9 cellular contexts compared by ENCODE assay signal in genomic region chr1:43976045-43976444, GRCh38. TPM values are rescaled to one million over a fixed set of nuclear protein-coding genes. Genes with fewer than 3 reads are reported as not detected.
DNase-seq lines count a peak whose midpoint lies in the region; ATAC-seq, FAIRE-seq and TF ChIP-seq lines count a peak whose summit lies in the region.
"Had no signal": no experiment of that assay in that cellular context is flagged by ENCODE, and none has a peak within 500 bp of the region (broad histone marks: within the 10 kb centered on the region; RNA-seq: fewer than 3 reads in every experiment).

No MANE protein-coding gene starts in this region.

- no peak for FAIRE-seq in bronchial epithelial cell (lab: Jason Lieb, UNC)
- FAIRE-seq: frontal cortex had no signal

- peak overlapping the region; percentile 85 to 97 (median 96) for H3K4me3 Mint-ChIP-seq in IgD-negative memory B cell

- H3K27me3 Mint-ChIP-seq in IgD-negative memory B cell = peaks cover 3% of the 10 kb centered on the region

- DNase-seq in AG04449 (ENCODE audit: low read depth, low spot score) (no peak), bronchial epithelial cell (ENCODE audit: low read depth) (no peak), NCI-H345 treated with DMSO at 0.1 percent for 48 hours (lab: John Stamatoyannopoulos, UW; ENCODE audit: unreplicated experiment) (no peak), NCI-H345 (lab: John Stamatoyannopoulos, UW) (no peak), cerebellar nuclear complex (lab: John Stamatoyannopoulos, UW) (no peak)

- no peaks in the 10 kb centered on the region for H3K9me3 ChIP-seq in muscle layer of duodenum (ENCODE audit: control insufficient read depth in 1 of 2, low read length in 2 of 2)

- H3K9me3 Mint-ChIP-seq in IgD-negative memory B cell = no peaks in the 10 kb centered on the region

- no peak overlapping the region for H3K27ac ChIP-seq in muscle layer of duodenum (ENCODE audit: low read length)

- H3K4me1 ChIP-seq in muscle layer of duodenum (ENCODE audit: control insufficient read depth in 1 of 2, insufficient read depth in 2 of 2, low read length in 2 of 2) = peaks cover 8 to 45% of the 10 kb centered on the region in 2 donors

- H3K36me3 ChIP-seq in bronchial epithelial cell (ENCODE audit: control insufficient read depth, insufficient read depth, low read length) (peaks cover 25% of the 10 kb centered on the region), muscle layer of duodenum (ENCODE audit: control insufficient read depth in 1 of 2, insufficient read depth in 2 of 2, low read length in 2 of 2) (peaks cover 17 to 25% of the 10 kb centered on the region in 2 donors)

- POLR2A ChIA-PET in AG04449 (lab: Yijun Ruan, JAX) = interaction anchor here (1.3 to 1.4 kb wide), 2 partner anchors 14 to 25 kb away, joined by 3 to 4 read pairs; no protein-coding TSS in a partner anchor

- H3K27me3 ChIP-seq in bronchial epithelial cell (ENCODE audit: control insufficient read depth, insufficient read depth, low read length) = no peaks in the 10 kb centered on the region
- H3K27me3 ChIP-seq in muscle layer of duodenum (ENCODE audit: low read depth, low read length) = no peaks in the 10 kb centered on the region

- peaks cover 24 to 46% (median 25%) of the 10 kb centered on the region in 3 donors for H3K4me1 Mint-ChIP-seq in IgD-negative memory B cell

- TF ChIP-seq CTCF in AG04449 (IDR thresholded peaks at IDR 0.05; ENCODE audit: insufficient read depth, low read length, missing control alignments) = no peak
- TF ChIP-seq CTCF in bronchial epithelial cell (IDR thresholded peaks at IDR 0.05; ENCODE audit: insufficient read depth, low read length, severe bottlenecking) = no peak

- peak overlapping the region in 2 of 3 donors; percentile 94 to 95 for H3K27ac Mint-ChIP-seq in IgD-negative memory B cell

- H3K36me3 Mint-ChIP-seq in IgD-negative memory B cell = peaks cover 7% of the 10 kb centered on the region

- H3K4me3 ChIP-seq in AG04449 (ENCODE audit: low read depth, low read length) (peak overlapping the region; percentile 85), bronchial epithelial cell (ENCODE audit: low read depth, low read length) (peak overlapping the region; percentile 92), muscle layer of duodenum (ENCODE audit: low read depth in 1 of 2, low read length in 2 of 2) (peak overlapping the region; percentile 88 to 92)

- CTCF ChIA-PET in AG04449 (lab: Yijun Ruan, JAX) = interaction anchor here (1.2 to 8.7 kb wide), 9 partner anchors 12 to 675 kb away, joined by 3 to 71 read pairs (median 6); partner anchors contain the start of genes ARTN and CCDC24

- ATAC-seq in HG02973 (IDR thresholded peaks at IDR 0.05; ENCODE audit: unreplicated experiment) = no peak

RNA-seq across cellular contexts. Expression of gene ATP6V0B, which starts 1.3 kb away (rescaled TPM):
- polyA plus RNA-seq in IgD-negative memory B cell = 261 TPM
- 220 and 241 TPM in 2 replicates for total RNA-seq in bronchial epithelial cell

RNA-seq across cellular contexts. Expression of gene B4GALT2, which starts 3.0 kb away (rescaled TPM):
- polyA plus RNA-seq in IgD-negative memory B cell = 1.0 TPM
- total RNA-seq in bronchial epithelial cell = 72.7 and 84.0 TPM in 2 replicates

RNA-seq across cellular contexts. Expression of gene DPH2, which starts 6.2 kb away (rescaled TPM):
- 38.4 TPM for polyA plus RNA-seq in IgD-negative memory B cell
- 17.9 and 31.9 TPM in 2 replicates for total RNA-seq in bronchial epithelial cell

RNA-seq across cellular contexts. Expression of gene CCDC24, which starts 15.4 kb away (rescaled TPM):
- polyA plus RNA-seq in IgD-negative memory B cell = 5.3 TPM
- 2.6 and 3.7 TPM in 2 replicates for total RNA-seq in bronchial epithelial cell

RNA-seq across cellular contexts. Expression of gene IPO13, which starts 29.3 kb away (rescaled TPM):
- 14.9 TPM for polyA plus RNA-seq in IgD-negative memory B cell
- 13.2 and 19.8 TPM in 2 replicates for total RNA-seq in bronchial epithelial cell
